In the genomic region with DNA sequence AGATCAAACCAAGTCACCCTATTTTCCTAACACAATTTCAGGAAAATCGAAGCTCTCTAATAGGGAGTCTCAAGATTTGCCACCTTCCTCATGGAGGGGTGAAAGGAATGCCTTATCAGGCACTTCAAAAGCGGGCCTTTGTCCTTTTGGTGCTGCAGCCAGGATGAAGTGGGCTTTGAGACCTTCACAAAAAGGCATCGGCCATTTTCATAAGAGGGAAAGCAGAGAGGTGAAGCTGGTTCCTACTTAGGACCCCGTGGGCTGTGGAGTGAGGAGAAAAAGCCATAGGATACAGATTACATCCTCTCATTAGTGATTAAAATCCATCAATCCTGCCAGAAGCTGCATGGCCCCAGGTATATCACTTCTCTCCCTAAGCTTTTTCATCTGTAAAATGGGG, we compare ENCODE assay signal across 1 cellular context.
TF ChIP-seq lines count a peak whose summit lies in the region.

No MANE protein-coding gene starts in this region.

TF ChIP-seq in endothelial cell of umbilical vein, 7 proteins besides CTCF, POLR2A, EP300 and RAD21:
- no peak for TF ChIP-seq MYC (IDR thresholded peaks at IDR 0.05; ENCODE audit: low read depth, low read length)
- TF ChIP-seq GATA2 (IDR thresholded peaks at IDR 0.05; ENCODE audit: insufficient read depth, insufficient read length, low read depth, low read length), result no peak
- TF ChIP-seq FOS (IDR thresholded peaks at IDR 0.05; ENCODE audit: borderline replicate concordance, insufficient read depth, low read length), result no peak
- TF ChIP-seq EZH2 (IDR thresholded peaks at IDR 0.05; ENCODE audit: borderline replicate concordance, low read depth, low read length, severe bottlenecking), result no peak
- TF ChIP-seq JUN (IDR thresholded peaks at IDR 0.05; ENCODE audit: borderline replicate concordance, insufficient read depth, insufficient read length, low read depth), result no peak
- TF ChIP-seq, protein P1, sequence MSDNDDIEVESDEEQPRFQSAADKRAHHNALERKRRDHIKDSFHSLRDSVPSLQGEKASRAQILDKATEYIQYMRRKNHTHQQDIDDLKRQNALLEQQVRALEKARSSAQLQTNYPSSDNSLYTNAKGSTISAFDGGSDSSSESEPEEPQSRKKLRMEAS (IDR thresholded peaks at IDR 0.05; ENCODE audit: insufficient read depth, insufficient read length), result no peak
- no peak for TF ChIP-seq POLR2AphosphoS5 (IDR thresholded peaks at IDR 0.05; ENCODE audit: insufficient read depth, low read depth, low read length)
